In the genomic region with DNA sequence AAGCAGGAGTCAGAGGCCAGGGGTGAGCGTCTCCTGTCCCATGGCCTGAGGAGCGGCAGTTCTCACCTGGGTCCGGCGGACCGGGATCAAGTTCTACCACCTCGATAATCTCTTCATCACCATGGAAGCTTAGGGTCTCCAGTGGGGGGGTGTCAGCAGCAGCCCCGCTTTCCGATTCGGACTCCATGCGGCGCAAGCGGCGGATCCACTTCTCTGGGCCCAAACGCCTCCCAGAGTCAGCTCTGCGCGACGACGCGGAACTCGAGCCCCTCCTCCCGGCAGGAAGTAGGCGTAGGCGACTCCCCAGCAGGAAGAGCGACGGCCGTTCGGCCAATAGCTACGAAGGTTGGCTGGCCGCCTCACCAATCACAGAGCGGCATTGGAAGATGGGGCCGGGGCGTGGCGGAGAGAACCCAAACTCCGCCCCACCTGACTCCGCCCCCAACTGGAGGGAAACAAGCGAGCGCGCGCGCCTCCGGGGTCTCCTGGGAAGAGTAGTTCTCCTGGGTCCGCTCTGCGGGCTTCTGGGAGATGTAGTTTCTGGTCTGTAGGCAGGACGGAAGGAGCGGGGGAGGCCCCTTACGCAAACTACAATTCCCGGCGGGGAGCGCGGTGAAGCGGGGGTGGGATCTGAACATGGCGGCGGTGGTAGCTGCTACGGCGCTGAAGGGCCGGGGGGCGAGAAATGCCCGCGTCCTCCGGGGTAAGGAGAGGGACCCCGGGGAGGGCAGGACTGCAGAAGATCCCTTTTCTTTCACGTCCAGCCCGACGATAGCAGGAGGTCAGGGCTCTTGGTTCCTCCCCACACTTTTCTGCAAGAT, we compare ENCODE assay signal across 8 cellular contexts. TPM values are rescaled to one million over a fixed set of nuclear protein-coding genes. Genes with fewer than 3 reads are reported as not detected.
DNase-seq lines count a peak whose midpoint lies in the region; ATAC-seq, FAIRE-seq and TF ChIP-seq lines count a peak whose summit lies in the region.

A gene with protein sequence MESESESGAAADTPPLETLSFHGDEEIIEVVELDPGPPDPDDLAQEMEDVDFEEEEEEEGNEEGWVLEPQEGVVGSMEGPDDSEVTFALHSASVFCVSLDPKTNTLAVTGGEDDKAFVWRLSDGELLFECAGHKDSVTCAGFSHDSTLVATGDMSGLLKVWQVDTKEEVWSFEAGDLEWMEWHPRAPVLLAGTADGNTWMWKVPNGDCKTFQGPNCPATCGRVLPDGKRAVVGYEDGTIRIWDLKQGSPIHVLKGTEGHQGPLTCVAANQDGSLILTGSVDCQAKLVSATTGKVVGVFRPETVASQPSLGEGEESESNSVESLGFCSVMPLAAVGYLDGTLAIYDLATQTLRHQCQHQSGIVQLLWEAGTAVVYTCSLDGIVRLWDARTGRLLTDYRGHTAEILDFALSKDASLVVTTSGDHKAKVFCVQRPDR (minus strand): TSS at position 238 of the 821 bp plus-strand sequence. CDS start 51 bp downstream, at position 187.
A gene with protein sequence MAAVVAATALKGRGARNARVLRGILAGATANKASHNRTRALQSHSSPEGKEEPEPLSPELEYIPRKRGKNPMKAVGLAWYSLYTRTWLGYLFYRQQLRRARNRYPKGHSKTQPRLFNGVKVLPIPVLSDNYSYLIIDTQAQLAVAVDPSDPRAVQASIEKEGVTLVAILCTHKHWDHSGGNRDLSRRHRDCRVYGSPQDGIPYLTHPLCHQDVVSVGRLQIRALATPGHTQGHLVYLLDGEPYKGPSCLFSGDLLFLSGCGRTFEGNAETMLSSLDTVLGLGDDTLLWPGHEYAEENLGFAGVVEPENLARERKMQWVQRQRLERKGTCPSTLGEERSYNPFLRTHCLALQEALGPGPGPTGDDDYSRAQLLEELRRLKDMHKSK (plus strand): TSS at position 620 of the 821 bp plus-strand sequence. CDS start 17 bp downstream, at position 637.

- peak within 1 kb of the TSS; percentile 71 for H3K4ac ChIP-seq in trophoblast cell (ENCODE audit: low read depth, low read length)

- H3K4me3 Mint-ChIP-seq in T-cell, result peak within 1 kb of the TSS; percentile 92 to 95 (median 94)

- H3K36me3 ChIP-seq in trophoblast cell (ENCODE audit: control insufficient read depth in 1 of 2, insufficient read depth in 2 of 2, low read length in 2 of 2) (peaks cover 41 to 43% of the 10 kb centered on the region in 2 experiments), transverse colon (peaks cover 0 to 23% (median 11%) of the 10 kb centered on the region in 4 donors)

- peak within 1 kb of the TSS; percentile 81 for H4K91ac ChIP-seq in trophoblast cell (ENCODE audit: low read depth, low read length)

- WGBS in adipose tissue, 3 donors, result 0 to 1% (median 0%) methylated on average over 61 to 64 of the region's 64 CpGs
- WGBS in trophoblast cell (ENCODE audit: extremely low coverage, insufficient coverage, insufficient read length), result no CpG with 5 or more reads among the region's 64 CpGs
- WGBS in transverse colon (ENCODE audit: low coverage in 1 of 2), 2 donors, result 0 to 1% methylated on average over 2 to 53 of the region's 64 CpGs

- H3K4me1 ChIP-seq in trophoblast cell (ENCODE audit: control insufficient read depth in 1 of 2, insufficient read depth in 2 of 2, low read length in 2 of 2) (peaks cover 5 to 12% of the 10 kb centered on the region in 2 experiments), transverse colon (peaks cover 29 to 65% (median 50%) of the 10 kb centered on the region in 4 donors)

- peak within 1 kb of the TSS; percentile 34 for H2BK120ac ChIP-seq in trophoblast cell (ENCODE audit: insufficient read depth, low read length, poor library complexity)

- H3K9ac ChIP-seq in trophoblast cell (ENCODE audit: low read length), result peak within 1 kb of the TSS; percentile 88

- in situ Hi-C loops in transverse colon (cut with MboI; ENCODE audit: low pct_ligation_motif_present in 1 of 4, low pct_unique_long_range_greater_than_20kb in 1 of 4, low sequenced_read_pairs in 3 of 4), result no loop called here

- peaks cover 6% of the 10 kb centered on the region for H3K79me1 ChIP-seq in trophoblast cell (ENCODE audit: low read length)

- peak within 1 kb of the TSS; percentile 92 for H3K4me2 ChIP-seq in trophoblast cell (ENCODE audit: low read length)

- peak; percentile 89 for ATAC-seq in HG02840 (IDR thresholded peaks at IDR 0.05; ENCODE audit: low FRiP score, unreplicated experiment)
- peak; percentile 90 to 94 (median 91) for ATAC-seq in T-cell (replicated peaks in 1 of 4)

- H3K23ac ChIP-seq in trophoblast cell (ENCODE audit: low read length), result no peak within 1 kb of the TSS

- TF ChIP-seq POLR2A in GM12891 (IDR thresholded peaks at IDR 0.05; ENCODE audit: low read depth, low read length) (peak; percentile 73), transverse colon (IDR thresholded peaks at IDR 0.05) (peak; percentile 84)

- peak within 1 kb of the TSS; percentile 32 for H3K18ac ChIP-seq in trophoblast cell (ENCODE audit: low read length)

- H3K27me3 Mint-ChIP-seq in T-cell, result no peaks in the 10 kb centered on the region

- H3K4me3 ChIP-seq in trophoblast cell (ENCODE audit: low read depth, low read length), result peak within 1 kb of the TSS; percentile 90
- peak within 1 kb of the TSS; percentile 67 to 98 (median 84) for H3K4me3 ChIP-seq in transverse colon

- TF ChIP-seq EP300 in transverse colon (IDR thresholded peaks at IDR 0.05; ENCODE audit: low read depth), result no peak

- intact Hi-C loops in cardiac septum (cut with DNase I), result loop anchor here (1.0 to 10.0 kb wide), 4 partner anchors 53 to 195 kb away; a partner anchor contains a TSS
- intact Hi-C loops in transverse colon (cut with DNase I; ENCODE audit: low total_unique reads), result no loop called here

- H3K27ac ChIP-seq in adipose tissue (ENCODE audit: low read depth, low read length), result no peak within 1 kb of the TSS
- H3K27ac ChIP-seq in trophoblast cell (ENCODE audit: low read depth, low read length), result peak within 1 kb of the TSS; percentile 46
- H3K27ac ChIP-seq in transverse colon, result peak within 1 kb of the TSS; percentile 87 to 94 (median 88)

- peak within 1 kb of the TSS; percentile 69 for H2AFZ ChIP-seq in trophoblast cell (ENCODE audit: insufficient read depth, low read length, poor library complexity)

- H3K27me3 ChIP-seq in trophoblast cell (ENCODE audit: insufficient read depth, low read length) (no peaks in the 10 kb centered on the region), transverse colon (no peaks in the 10 kb centered on the region)

- DNase-seq in GM12891 (ENCODE audit: insufficient read length, low spot score) (peak; percentile 99), NCI-H1436 treated with DMSO at 0.1 percent for 48 hours (lab: John Stamatoyannopoulos, UW) (peak; percentile 97), T-cell (peak; percentile 99 to 100 (median 100)), cardiac septum (ENCODE audit: low spot score) (peak; percentile 100), trophoblast cell (peak; percentile 100), transverse colon (peak; percentile 100)

- H3K14ac ChIP-seq in trophoblast cell (ENCODE audit: low read length), result peak within 1 kb of the TSS; percentile 83

- TF ChIP-seq CTCF in transverse colon (IDR thresholded peaks at IDR 0.05), result peak in 1 of 5 experiments; percentile 18

- H3K4me1 Mint-ChIP-seq in T-cell, result peaks cover 47 to 61% (median 52%) of the 10 kb centered on the region in 3 donors

- H4K12ac ChIP-seq in trophoblast cell (ENCODE audit: low read depth, low read length), result peak within 1 kb of the TSS; percentile 54

- H4K8ac ChIP-seq in trophoblast cell (ENCODE audit: low read depth, low read length), result peak within 1 kb of the TSS; percentile 86

- peaks cover 39% of the 10 kb centered on the region for H3K36me3 Mint-ChIP-seq in T-cell

- peaks cover 9% of the 10 kb centered on the region for H3K79me2 ChIP-seq in trophoblast cell (ENCODE audit: control insufficient read depth, insufficient read depth, low read length, poor library complexity)

- CTCF ChIA-PET in T-cell (lab: Charles Lee), result interaction anchor here (0.5 to 6.4 kb wide), 22 partner anchors 11 to 440 kb away, joined by 3 to 54 read pairs (median 4); a partner anchor contains a TSS

- H2BK5ac ChIP-seq in trophoblast cell (ENCODE audit: low read depth, low read length, poor library complexity), result peak within 1 kb of the TSS; percentile 63

- H3K27ac Mint-ChIP-seq in T-cell, result peak within 1 kb of the TSS; percentile 87 to 92

- peak; percentile 99 for FAIRE-seq in GM12891 (lab: Jason Lieb, UNC)

- H3K9me3 ChIP-seq in trophoblast cell (ENCODE audit: insufficient read depth, low read depth, low read length) (no peaks in the 10 kb centered on the region), transverse colon (no peaks in the 10 kb centered on the region)

- POLR2A ChIA-PET in T-cell (lab: Charles Lee), result interaction anchor here (0.5 to 1.4 kb wide), 7 partner anchors 17 to 1117 kb away, joined by 3 to 11 read pairs (median 3); a partner anchor contains a TSS

- H3K9me3 Mint-ChIP-seq in T-cell, result no peaks in the 10 kb centered on the region

- H2BK12ac ChIP-seq in trophoblast cell (ENCODE audit: low read length), result no peak within 1 kb of the TSS

- H2AK5ac ChIP-seq in trophoblast cell (ENCODE audit: low read length), result peak within 1 kb of the TSS; percentile 42

TF ChIP-seq in GM12891, 5 proteins besides CTCF, POLR2A, EP300 and RAD21:
- 0 out of 2 replicates have a peak, but pooled peaks have one; percentile 17 for TF ChIP-seq SPI1 (IDR thresholded peaks at IDR 0.05; ENCODE audit: low read depth, low read length)
- peak; percentile 84 for TF ChIP-seq POLR2AphosphoS5 (IDR thresholded peaks at IDR 0.05; ENCODE audit: low read depth, low read length)
- TF ChIP-seq PAX5 (IDR thresholded peaks at IDR 0.05; ENCODE audit: insufficient read depth, low read length, severe bottlenecking), result peak; percentile 59
- peak; percentile 50; the same call in 1 of the 2 replicates for TF ChIP-seq POU2F2 (IDR thresholded peaks at IDR 0.05; ENCODE audit: low read depth, low read length)
- TF ChIP-seq TAF1 (IDR thresholded peaks at IDR 0.05; ENCODE audit: low read depth, low read length), result peak; percentile 70

RNA-seq across cellular contexts. Expression of the first gene that starts in this region (rescaled TPM):
- 59.1 TPM for polyA plus RNA-seq in GM12891 (2012; ENCODE audit: low read depth, missing spikeins)
- 10 to 100 TPM; 46.2 to 71.3 (median 67.4) TPM for total RNA-seq in T-cell
- 100 to 1,000 TPM in 2 of 3 donors, 10 to 100 TPM in 1; 64.6 to 142 (median 105) TPM for polyA plus RNA-seq in adipose tissue
- total RNA-seq in cardiac septum, result 56.3 TPM
- polyA plus RNA-seq in trophoblast cell (2013), result 66.7 and 67.0 TPM in 2 replicates
- 100 to 1,000 TPM in 3 of 4 donors, 10 to 100 TPM in 1; 96.9 to 466 (median 174) TPM for total RNA-seq in transverse colon

RNA-seq across cellular contexts. Expression of the second gene that starts in this region (rescaled TPM):
- polyA plus RNA-seq in GM12891 (2012; ENCODE audit: low read depth, missing spikeins), result 42.6 TPM
- 10 to 100 TPM; 17.4 to 33.1 (median 30.6) TPM for total RNA-seq in T-cell
- polyA plus RNA-seq in adipose tissue, result 100 to 1,000 TPM in 1 of 3 donors, 10 to 100 TPM in 2; 45.0 to 113 (median 80.3) TPM
- total RNA-seq in cardiac septum, result 72.6 TPM
- polyA plus RNA-seq in trophoblast cell (2013), result 62.6 and 65.9 TPM in 2 replicates
- total RNA-seq in transverse colon, result 100 to 1,000 TPM in 2 of 4 donors, 10 to 100 TPM in 2; 14.3 to 111 (median 100) TPM
